22 cellular contexts compared by ENCODE assay signal in the genomic region with DNA sequence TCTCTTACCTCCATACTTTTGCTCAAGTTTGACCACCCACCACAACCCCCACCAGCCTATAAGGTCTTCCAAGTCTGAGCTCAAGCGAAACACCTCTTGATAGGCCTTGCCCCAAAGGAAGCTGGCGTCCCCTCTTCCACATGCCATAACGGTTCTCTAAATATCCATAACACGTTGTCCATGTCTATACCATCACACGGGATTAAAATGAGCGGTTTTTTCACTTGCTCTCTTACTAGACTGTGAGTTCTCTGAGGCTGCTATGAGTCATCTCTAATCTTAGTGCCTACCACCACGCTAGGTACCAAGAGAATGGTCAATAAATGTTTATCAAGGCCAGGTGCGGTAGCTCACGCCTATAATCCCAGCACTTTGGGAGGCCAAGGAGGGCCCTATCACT. TPM values are rescaled to one million over a fixed set of nuclear protein-coding genes. Genes with fewer than 3 reads are reported as not detected.
DNase-seq lines count a peak whose midpoint lies in the region; ATAC-seq, FAIRE-seq and TF ChIP-seq lines count a peak whose summit lies in the region.
"Had no signal": no experiment of that assay in that cellular context is flagged by ENCODE, and none has a peak within 500 bp of the region (broad histone marks: within the 10 kb centered on the region; RNA-seq: fewer than 3 reads in every experiment).

No MANE protein-coding gene starts in this region.

- ATAC-seq in CD4-positive, alpha-beta T cell (ENCODE audit: poor library complexity), result no peak
- no peak for ATAC-seq in GM18519 (IDR thresholded peaks at IDR 0.05; ENCODE audit: low FRiP score, unreplicated experiment)
- ATAC-seq: left ventricle myocardium superior; natural killer cell treated with Interleukin-12 subunit alpha and Interleukin-12 subunit beta and Interleukin-15 and Interleukin-18, amount 100 ng/mL, for 72 hours; T-cell had no signal

- POLR2A ChIA-PET in CD4-positive, alpha-beta T cell (lab: Charles Lee), result no interaction called here

- no peaks in the 10 kb centered on the region for H3K9me3 Mint-ChIP-seq in CD4-positive, alpha-beta T cell
- H3K9me3 Mint-ChIP-seq in activated naive CD8-positive, alpha-beta T cell treated with anti-CD3 and anti-CD28 coated beads for 36 hours, result peaks cover 3% of the 10 kb centered on the region
- no peaks in the 10 kb centered on the region for H3K9me3 Mint-ChIP-seq in endodermal cell
- H3K9me3 Mint-ChIP-seq: mesothelial cell of epicardium; natural killer cell treated with Interleukin-12 subunit alpha and Interleukin-12 subunit beta and Interleukin-15 and Interleukin-18, amount 100 ng/mL, for 72 hours; T-cell had no signal

- no peak overlapping the region for H3K27ac ChIP-seq in CD4-positive, alpha-beta T cell (ENCODE audit: low read depth, low read length)
- H3K27ac ChIP-seq in small intestine (ENCODE audit: low read depth in 1 of 2, low read length in 1 of 2), result no peak overlapping the region
- no peak overlapping the region for H3K27ac ChIP-seq in endodermal cell (ENCODE audit: low read depth, low read length)
- H3K27ac ChIP-seq: SJSA1, spleen, thyroid gland had no signal

- H3K36me3 Mint-ChIP-seq in CD4-positive, alpha-beta T cell (ENCODE audit: low read depth), result peaks cover 59% of the 10 kb centered on the region
- peaks cover 21% of the 10 kb centered on the region for H3K36me3 Mint-ChIP-seq in activated naive CD8-positive, alpha-beta T cell treated with anti-CD3 and anti-CD28 coated beads for 36 hours
- peaks cover 16% of the 10 kb centered on the region for H3K36me3 Mint-ChIP-seq in endodermal cell (ENCODE audit: low read depth)

- TF ChIP-seq CTCF in CD4-positive, alpha-beta T cell (IDR thresholded peaks at IDR 0.05), result no peak
- no peak for TF ChIP-seq CTCF in endodermal cell (conservative IDR thresholded peaks at IDR 0.05)

- no peaks in the 10 kb centered on the region for H3K27me3 ChIP-seq in CD4-positive, alpha-beta T cell (ENCODE audit: control insufficient read depth, insufficient read depth, low read length)
- H3K27me3 ChIP-seq in small intestine (ENCODE audit: control insufficient read depth in 2 of 2, insufficient read depth in 2 of 2, low read length in 2 of 2) (no peaks in the 10 kb centered on the region), endodermal cell (ENCODE audit: control insufficient read depth, insufficient read depth, low read length, poor library complexity, severe bottlenecking) (no peaks in the 10 kb centered on the region)
- H3K27me3 ChIP-seq: SJSA1, spleen, thyroid gland had no signal

- H3K27ac Mint-ChIP-seq in CD4-positive, alpha-beta T cell, result peak overlapping the region; percentile 17
- peak overlapping the region; percentile 23 for H3K27ac Mint-ChIP-seq in activated naive CD8-positive, alpha-beta T cell treated with anti-CD3 and anti-CD28 coated beads for 36 hours
- H3K27ac Mint-ChIP-seq in endodermal cell, result no peak overlapping the region
- H3K27ac Mint-ChIP-seq: mesothelial cell of epicardium, T-cell had no signal

- intact Hi-C loops in CD4-positive, alpha-beta T cell (cut with DNase I, micrococcal nuclease), result no loop called here

- CTCF ChIA-PET in CD4-positive, alpha-beta T cell (lab: Charles Lee), result interaction anchor here (0.6 kb wide), 1 partner anchor 24 kb away, joined by 3 read pairs; no protein-coding TSS in a partner anchor

- no peaks in the 10 kb centered on the region for H3K27me3 Mint-ChIP-seq in CD4-positive, alpha-beta T cell
- H3K27me3 Mint-ChIP-seq in activated naive CD8-positive, alpha-beta T cell treated with anti-CD3 and anti-CD28 coated beads for 36 hours, result no peaks in the 10 kb centered on the region
- no peaks in the 10 kb centered on the region for H3K27me3 Mint-ChIP-seq in endodermal cell (ENCODE audit: insufficient read depth)
- H3K27me3 Mint-ChIP-seq: natural killer cell treated with Interleukin-12 subunit alpha and Interleukin-12 subunit beta and Interleukin-15 and Interleukin-18, amount 100 ng/mL, for 72 hours; T-cell had no signal

- H3K9me3 ChIP-seq in CD4-positive, alpha-beta T cell (ENCODE audit: control insufficient read depth, low read length), result no peaks in the 10 kb centered on the region
- H3K9me3 ChIP-seq in small intestine (ENCODE audit: control insufficient read depth, low read depth) (no peaks in the 10 kb centered on the region), endodermal cell (ENCODE audit: control insufficient read depth, low read length) (no peaks in the 10 kb centered on the region)
- H3K9me3 ChIP-seq: SJSA1, spleen, thyroid gland had no signal

- WGBS in small intestine, 3 donors, result 66 to 79% (median 74%) methylated on average over 9 of the region's 9 CpGs
- WGBS in endodermal cell (ENCODE audit: insufficient coverage in 1 of 2, insufficient read length in 1 of 2), 2 experiments, result 90 to 95% methylated on average over 5 to 9 of the region's 9 CpGs

- H3K4me3 Mint-ChIP-seq in CD4-positive, alpha-beta T cell, result no peak overlapping the region
- no peak overlapping the region for H3K4me3 Mint-ChIP-seq in activated naive CD8-positive, alpha-beta T cell treated with anti-CD3 and anti-CD28 coated beads for 36 hours
- H3K4me3 Mint-ChIP-seq in endodermal cell, result no peak overlapping the region
- H3K4me3 Mint-ChIP-seq: mesothelial cell of epicardium; natural killer cell treated with Interleukin-12 subunit alpha and Interleukin-12 subunit beta and Interleukin-15 and Interleukin-18, amount 100 ng/mL, for 72 hours; T-cell had no signal

- H3K9ac ChIP-seq in endodermal cell (ENCODE audit: extremely low read depth, low read length, poor library complexity, severe bottlenecking), result no peak overlapping the region

- H3K4me3 ChIP-seq in small intestine (ENCODE audit: low read depth in 1 of 2, low read length in 2 of 2) (no peak overlapping the region), endodermal cell (ENCODE audit: low read length) (no peak overlapping the region)
- H3K4me3 ChIP-seq: SJSA1, spleen, thyroid gland had no signal

- H3K36me3 ChIP-seq in small intestine (ENCODE audit: control insufficient read depth in 2 of 2, insufficient read depth in 2 of 2, low read length in 2 of 2) (peaks cover 0 to 3% of the 10 kb centered on the region in 2 donors), endodermal cell (ENCODE audit: control insufficient read depth, insufficient read depth, low read length) (no peaks in the 10 kb centered on the region)
- H3K36me3 ChIP-seq: thyroid gland had no signal

- H3K4me1 Mint-ChIP-seq in CD4-positive, alpha-beta T cell (ENCODE audit: low read depth), result peaks cover 72% of the 10 kb centered on the region
- H3K4me1 Mint-ChIP-seq in activated naive CD8-positive, alpha-beta T cell treated with anti-CD3 and anti-CD28 coated beads for 36 hours, result peaks cover 58% of the 10 kb centered on the region
- H3K4me1 Mint-ChIP-seq in endodermal cell, result peaks cover 12% of the 10 kb centered on the region

- peaks cover 0 to 5% of the 10 kb centered on the region in 2 donors for H3K4me1 ChIP-seq in small intestine (ENCODE audit: control insufficient read depth in 2 of 2, insufficient read depth in 1 of 2, low read depth in 1 of 2, low read length in 1 of 2)
- H3K4me1 ChIP-seq in endodermal cell (ENCODE audit: control insufficient read depth, insufficient read depth, low read length), result no peaks in the 10 kb centered on the region

- FAIRE-seq in small intestine (lab: Jason Lieb, UNC), result no peak

- no peak for DNase-seq in CD4-positive, alpha-beta T cell
- DNase-seq in ELR (ENCODE audit: low read depth), result peak; percentile 9
- no peak for DNase-seq in activated naive CD8-positive, alpha-beta T cell treated with anti-CD3 and anti-CD28 coated beads for 36 hours
- peak; percentile 17 for DNase-seq in small intestine
- no peak for DNase-seq in endodermal cell
- no peak for DNase-seq in ureter (ENCODE audit: low spot score)
- DNase-seq: activated CD4-positive, CD25-positive, alpha-beta regulatory T cell treated with anti-CD3 and anti-CD28 coated beads, Interleukin-2, amount 50 U/mL, for 72 hours; activated gamma-delta T cell; amygdala; caudate nucleus; GDM1; left ventricle myocardium superior; NCI-H524; spleen; stimulated activated CD4-positive, alpha-beta T cell treated with anti-CD3 and anti-CD28 coated beads, Interleukin-2, amount 100 ng/mL, for 48 hours; stimulated activated naive CD4-positive, alpha-beta T cell; T-cell; thyroid gland had no signal

RNA-seq across cellular contexts. Expression of a gene that starts 41.0 kb away (rescaled TPM):
- 100 to 1,000 TPM; 119 to 121 TPM for total RNA-seq in CD4-positive, alpha-beta T cell
- total RNA-seq in activated naive CD8-positive, alpha-beta T cell treated with anti-CD3 and anti-CD28 coated beads for 36 hours, result 100 to 1,000 TPM; 103 TPM
- 10 to 100 TPM; 19.5 to 49.3 (median 20.5) TPM for polyA plus RNA-seq in small intestine
- total RNA-seq in endodermal cell (10 to 100 TPM; 90.0 to 98.8 TPM), ureter (141 TPM)
- polyA plus RNA-seq in endodermal cell (2013, experiment 1 of 2), result 67.7 TPM
- 64.0 TPM for polyA plus RNA-seq in endodermal cell (2013, experiment 2 of 2)

RNA-seq across cellular contexts. Expression of a gene that starts 56.6 kb away (rescaled TPM):
- under 1 TPM; 0.14 to 0.19 TPM for total RNA-seq in CD4-positive, alpha-beta T cell
- 1 to 10 TPM; 3.5 to 3.9 TPM for total RNA-seq in activated naive CD8-positive, alpha-beta T cell treated with anti-CD3 and anti-CD28 coated beads for 36 hours
- polyA plus RNA-seq in small intestine, result under 1 TPM in 1 of 3 donors, not detected in 2; 0.36 TPM
- 1 to 10 TPM; 3.5 to 4.1 TPM for total RNA-seq in endodermal cell
- polyA plus RNA-seq in endodermal cell (2013, experiment 1 of 2), result 4.5 TPM
- polyA plus RNA-seq in endodermal cell (2013, experiment 2 of 2), result 4.5 TPM
- 0.47 TPM for total RNA-seq in ureter

Comparison
In these comparisons a context has a peak if more than half of its experiments do, and no peak if none do; other contexts are left out.
1. DNase-seq: peak in ELR (single experiment) and small intestine (single experiment); none in CD4-positive, alpha-beta T cell (0 of 10), activated naive CD8-positive, alpha-beta T cell treated with anti-CD3 and anti-CD28 coated beads for 36 hours (single experiment), endodermal cell (single experiment) and ureter (single experiment).